1 cellular context compared by ENCODE assay signal in genomic region chr7:1925349-1925748, GRCh38.
TF ChIP-seq lines count a peak whose summit lies in the region.

No MANE protein-coding gene starts in this region.

TF ChIP-seq in K562, 482 proteins besides CTCF, POLR2A, EP300 and RAD21 (continued from another document):
- TF ChIP-seq, protein P1, sequence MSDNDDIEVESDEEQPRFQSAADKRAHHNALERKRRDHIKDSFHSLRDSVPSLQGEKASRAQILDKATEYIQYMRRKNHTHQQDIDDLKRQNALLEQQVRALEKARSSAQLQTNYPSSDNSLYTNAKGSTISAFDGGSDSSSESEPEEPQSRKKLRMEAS (CRISPR knock-in tag; IDR thresholded peaks at IDR 0.05): 0 out of 2 replicates have a peak, but pooled peaks have one; percentile 11
- TF ChIP-seq CHD4 (IDR thresholded peaks at IDR 0.05; ENCODE audit: insufficient read depth, insufficient replicate concordance, low read depth, low read length, poor library complexity, severe bottlenecking): no peak
- no peak for TF ChIP-seq EWSR1 (IDR thresholded peaks at IDR 0.05; ENCODE audit: borderline replicate concordance, low read depth, partially characterized antibody)
